8 cellular contexts compared by ENCODE assay signal in the genomic region with DNA sequence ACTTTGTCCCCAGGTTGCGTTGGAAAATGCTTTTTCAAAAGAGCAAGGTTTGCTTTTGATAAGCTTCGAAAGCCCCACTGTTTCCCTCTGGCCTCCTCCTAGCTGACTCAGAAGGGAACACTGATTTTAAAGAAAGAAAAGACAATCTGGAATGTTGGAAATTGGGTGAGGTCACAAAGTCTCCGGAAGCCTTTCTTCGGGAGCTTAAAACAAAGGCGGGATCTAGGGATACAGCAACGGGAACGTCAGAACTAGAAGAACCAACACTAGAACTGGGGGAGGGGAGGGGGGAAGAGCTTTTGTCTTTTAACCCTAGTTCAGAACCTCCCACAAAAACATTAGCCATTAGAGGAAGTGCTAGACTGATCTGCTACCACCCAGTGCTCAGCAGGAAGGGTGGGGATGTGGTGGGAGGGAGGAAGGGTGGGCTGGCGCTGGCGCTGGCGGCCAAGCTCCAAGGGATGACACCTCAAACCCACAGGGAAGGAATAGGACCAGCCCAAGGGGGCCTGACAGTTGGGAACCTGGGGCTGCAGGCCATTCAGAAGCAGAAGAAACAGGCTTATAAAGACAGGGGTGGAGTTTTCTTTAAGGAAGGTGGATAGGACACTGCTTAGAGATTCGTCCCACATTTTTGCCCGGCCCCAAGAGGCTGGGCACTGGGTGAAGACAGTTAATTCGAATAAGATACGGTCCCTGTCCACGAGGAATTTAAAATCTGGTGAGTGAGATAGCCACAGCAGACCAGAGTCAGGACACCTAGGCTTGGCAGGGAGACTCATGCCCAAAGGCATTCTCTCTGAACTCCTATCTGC. TPM values are rescaled to one million over a fixed set of nuclear protein-coding genes. Genes with fewer than 3 reads are reported as not detected.
DNase-seq lines count a peak whose midpoint lies in the region; ATAC-seq, FAIRE-seq and TF ChIP-seq lines count a peak whose summit lies in the region.

No MANE protein-coding gene starts in this region.

- ATAC-seq in GM21381 (IDR thresholded peaks at IDR 0.05; ENCODE audit: unreplicated experiment) (peak; percentile 37), HG03045 (IDR thresholded peaks at IDR 0.05; ENCODE audit: unreplicated experiment) (no peak)

- H3K27ac ChIP-seq in DOHH2 (ENCODE audit: low read depth, low read length) (peak overlapping the region; percentile 66), kidney (ENCODE audit: low read depth in 2 of 2, low read length in 2 of 2) (peak overlapping the region; percentile 79 to 88)

- H3K9ac ChIP-seq in kidney (ENCODE audit: low read length in 2 of 2), result peak overlapping the region; percentile 89 to 97

- FAIRE-seq in kidney (lab: Jason Lieb, UNC), result no peak

- no peak for TF ChIP-seq CTCF in DOHH2 (IDR thresholded peaks at IDR 0.05; ENCODE audit: low read depth, low read length, poor library complexity, severe bottlenecking)
- TF ChIP-seq CTCF in choroid plexus epithelial cell (conservative IDR thresholded peaks at IDR 0.05; ENCODE audit: low read depth, low read length), result no peak
- no peak for TF ChIP-seq CTCF in kidney (IDR thresholded peaks at IDR 0.05; ENCODE audit: borderline replicate concordance, extremely low read depth, insufficient read depth)

- H3K9me2 ChIP-seq in DOHH2 (replicated peaks; ENCODE audit: control insufficient read depth, low read length), result no peaks in the 10 kb centered on the region

- H3K27me3 Mint-ChIP-seq in T-helper 2 cell treated with Interferon-gamma antibody and Interleukin-4, amounts not matched to agents 5 μg/mL and 100 μg/mL, for 36 hours (ENCODE audit: low read depth), result no peaks in the 10 kb centered on the region

- peaks cover 4% of the 10 kb centered on the region; the same call in 1 of the 2 replicates for H3K27me3 ChIP-seq in DOHH2 (ENCODE audit: control insufficient read depth, low read length)

- H3K36me3 ChIP-seq in DOHH2 (ENCODE audit: control insufficient read depth, low read length) (peaks cover 42% of the 10 kb centered on the region), kidney (ENCODE audit: control insufficient read depth in 1 of 2, insufficient read depth in 2 of 2, low read length in 2 of 2) (no peaks in the 10 kb centered on the region)

- H3K4me1 ChIP-seq in DOHH2 (ENCODE audit: control insufficient read depth, low read length) (peaks cover 24% of the 10 kb centered on the region), kidney (ENCODE audit: control insufficient read depth in 1 of 2, insufficient read depth in 1 of 2, low read depth in 1 of 2, low read length in 2 of 2) (peaks cover 2 to 4% of the 10 kb centered on the region in 2 donors)

- H3K4me1 Mint-ChIP-seq in T-helper 2 cell treated with Interferon-gamma antibody and Interleukin-4, amounts not matched to agents 5 μg/mL and 100 μg/mL, for 36 hours (ENCODE audit: low read depth), result peaks cover 59% of the 10 kb centered on the region

- H4K20me1 ChIP-seq in DOHH2 (ENCODE audit: control insufficient read depth, insufficient read depth, low read depth, low read length), result peaks cover 8% of the 10 kb centered on the region; the same call in 1 of the 2 replicates

- TF ChIP-seq EP300 in Ishikawa (IDR thresholded peaks at IDR 0.05; ENCODE audit: borderline replicate concordance), result no peak

- H3K27ac Mint-ChIP-seq in T-helper 2 cell treated with Interferon-gamma antibody and Interleukin-4, amounts not matched to agents 5 μg/mL and 100 μg/mL, for 36 hours, result peak overlapping the region; percentile 91

- DNase-seq in T-helper 2 cell treated with Interferon-gamma antibody and Interleukin-4, amounts not matched to agents 5 μg/mL and 100 μg/mL, for 36 hours (ENCODE audit: low spot score), result peak; percentile 33
- DNase-seq in choroid plexus epithelial cell (ENCODE audit: low read depth), result peak; percentile 83
- DNase-seq in kidney, result peak; percentile 91
- DNase-seq in stimulated activated CD4-positive, alpha-beta T cell treated with anti-CD3 and anti-CD28 coated beads, Interleukin-4, amount 100 ng/mL, for 24 hours, result peak; percentile 35

- H3K4me3 ChIP-seq in DOHH2 (ENCODE audit: low read length) (peak overlapping the region; percentile 97), choroid plexus epithelial cell (ENCODE audit: low read depth, low read length) (peak overlapping the region; percentile 94), kidney (ENCODE audit: low read length in 2 of 2) (peak overlapping the region; percentile 88)

- peaks cover 24% of the 10 kb centered on the region for H3K79me2 ChIP-seq in DOHH2 (ENCODE audit: control insufficient read depth, low read length)

- H3F3A ChIP-seq in DOHH2 (ENCODE audit: control insufficient read depth, insufficient read depth), result peaks cover 25% of the 10 kb centered on the region

- peaks cover 46% of the 10 kb centered on the region for H3K36me3 Mint-ChIP-seq in T-helper 2 cell treated with Interferon-gamma antibody and Interleukin-4, amounts not matched to agents 5 μg/mL and 100 μg/mL, for 36 hours (ENCODE audit: low read depth)

- TF ChIP-seq RAD21 in Ishikawa (IDR thresholded peaks at IDR 0.05; ENCODE audit: low read depth), result no peak

- peaks cover 24% of the 10 kb centered on the region for H3K9me3 Mint-ChIP-seq in T-helper 2 cell treated with Interferon-gamma antibody and Interleukin-4, amounts not matched to agents 5 μg/mL and 100 μg/mL, for 36 hours

- H3K4me2 ChIP-seq in DOHH2 (ENCODE audit: low read length), result peak overlapping the region; percentile 73

- intact Hi-C loops in kidney (cut with DNase I), result no loop called here

- H3K9me3 ChIP-seq in DOHH2 (ENCODE audit: control insufficient read depth, insufficient read depth, low read length) (peaks cover 5% of the 10 kb centered on the region; the same call in 1 of the 2 replicates), kidney (ENCODE audit: control insufficient read depth in 1 of 2, low read length in 2 of 2) (no peaks in the 10 kb centered on the region)

- peak overlapping the region; percentile 97 for H3K4me3 Mint-ChIP-seq in T-helper 2 cell treated with Interferon-gamma antibody and Interleukin-4, amounts not matched to agents 5 μg/mL and 100 μg/mL, for 36 hours

TF ChIP-seq in Ishikawa, 13 proteins besides CTCF, POLR2A, EP300 and RAD21:
- TF ChIP-seq TCF12 (IDR thresholded peaks at IDR 0.05; ENCODE audit: low read depth) (no peak), TEAD4 (IDR thresholded peaks at IDR 0.05) (no peak), NFIC (IDR thresholded peaks at IDR 0.05) (no peak), EGR1 (IDR thresholded peaks at IDR 0.05) (no peak), YY1 (IDR thresholded peaks at IDR 0.05; ENCODE audit: low read depth) (no peak), MAX (IDR thresholded peaks at IDR 0.05) (0 out of 2 replicates have a peak, but pooled peaks have one; percentile 8), TAF1 (IDR thresholded peaks at IDR 0.05; ENCODE audit: low read depth) (no peak)

RNA-seq across cellular contexts. Expression of gene TMSB10, which starts 1.7 kb away (rescaled TPM):
- 1,610 TPM for total RNA-seq in kidney
- polyA plus RNA-seq in kidney (ENCODE audit: insufficient read depth, low read depth, low replicate concordance), result 2,277 TPM

RNA-seq across cellular contexts. Expression of gene TRABD2A, which starts 26.2 kb away (rescaled TPM):
- 3.4 TPM for total RNA-seq in kidney
- 2.1 TPM for polyA plus RNA-seq in kidney (ENCODE audit: insufficient read depth, low read depth, low replicate concordance)

Comparison
In these comparisons a context has a peak if more than half of its experiments do, and no peak if none do; other contexts are left out.
1. DNase-seq: peak in every context shown above with its lines; median percentile 91 in kidney; 83 in choroid plexus epithelial cell; 35 in stimulated activated CD4-positive, alpha-beta T cell treated with anti-CD3 and anti-CD28 coated beads, Interleukin-4, amount 100 ng/mL, for 24 hours; 33 in T-helper 2 cell treated with Interferon-gamma antibody and Interleukin-4, amounts not matched to agents 5 μg/mL and 100 μg/mL, for 36 hours.